In genomic region chr17:79393358-79394038, GRCh38 we compare ENCODE assay signal across 8 cellular contexts.
A peak's percentile ranks its signal among the peaks of the same experiment; 100 is the strongest.
DNase-seq lines count a peak whose midpoint lies in the region; ATAC-seq and TF ChIP-seq lines count a peak whose summit lies in the region.

No MANE protein-coding gene starts in this region.

- DNase-seq in LNCaP clone FGC (ENCODE audit: low read depth) (no peak), SHP77 (lab: John Stamatoyannopoulos, UW) (peak; percentile 65 to 71), activated gamma-delta T cell treated with Interleukin-2 at 50 U/mL for 16 hours (peak; percentile 59), foreskin keratinocyte (peak in 1 of 2 donors; percentile 15), nucleus accumbens (lab: John Stamatoyannopoulos, UW) (peak in 51 of 56 donors; percentile 9 to 88 (median 55)), thoracic aorta (ENCODE audit: low spot score) (peak; percentile 21)

- no peak overlapping the region for H3K27ac ChIP-seq in DOHH2 (ENCODE audit: low read depth, low read length)
- H3K27ac ChIP-seq in foreskin keratinocyte: no peak overlapping the region
- H3K27ac ChIP-seq in thoracic aorta: no peak overlapping the region

- H3K79me2 ChIP-seq in DOHH2 (ENCODE audit: control insufficient read depth, low read length): no peaks in the 10 kb centered on the region

- H3K27me3 ChIP-seq in DOHH2 (ENCODE audit: control insufficient read depth, low read length): 0 out of 2 replicates have a peak, but pooled peaks cover 4% of the 10 kb centered on the region
- H3K27me3 ChIP-seq in foreskin keratinocyte: peaks cover 59% of the 10 kb centered on the region
- no peaks in the 10 kb centered on the region for H3K27me3 ChIP-seq in thoracic aorta (replicated peaks; ENCODE audit: insufficient read depth)

- H3F3A ChIP-seq in DOHH2 (ENCODE audit: control insufficient read depth, insufficient read depth): no peaks in the 10 kb centered on the region

- no peak overlapping the region for H3K4me2 ChIP-seq in DOHH2 (ENCODE audit: low read length)

- 0 out of 2 replicates have a peak, but pooled peaks cover 3% of the 10 kb centered on the region for H4K20me1 ChIP-seq in DOHH2 (ENCODE audit: control insufficient read depth, insufficient read depth, low read depth, low read length)

- H3K4me3 ChIP-seq in DOHH2 (ENCODE audit: low read length) (no peak overlapping the region), LNCaP clone FGC (ENCODE audit: low read depth, low read length) (no peak overlapping the region), thoracic aorta (no peak overlapping the region)

- no peaks in the 10 kb centered on the region for H3K9me2 ChIP-seq in DOHH2 (replicated peaks; ENCODE audit: control insufficient read depth, low read length)

- TF ChIP-seq CTCF in DOHH2 (IDR thresholded peaks at IDR 0.05; ENCODE audit: low read depth, low read length, poor library complexity, severe bottlenecking) (peak; percentile 97), LNCaP clone FGC (IDR thresholded peaks at IDR 0.05; ENCODE audit: control insufficient read depth, extremely low read depth, insufficient read depth) (peak; percentile 99), foreskin keratinocyte (conservative IDR thresholded peaks at IDR 0.05) (peak; percentile 91), thoracic aorta (IDR thresholded peaks at IDR 0.05) (peak; percentile 94)

- no peaks in the 10 kb centered on the region for H3K4me1 ChIP-seq in DOHH2 (ENCODE audit: control insufficient read depth, low read length)
- H3K4me1 ChIP-seq in foreskin keratinocyte: no peaks in the 10 kb centered on the region
- H3K4me1 ChIP-seq in thoracic aorta (ENCODE audit: control insufficient read depth in 1 of 2, low read depth in 2 of 2): no peaks in the 10 kb centered on the region

- H3K36me3 ChIP-seq in DOHH2 (ENCODE audit: control insufficient read depth, low read length) (no peaks in the 10 kb centered on the region), thoracic aorta (no peaks in the 10 kb centered on the region)

- ATAC-seq in foreskin keratinocyte (peak; percentile 55), thoracic aorta (ENCODE audit: insufficient number of reproducible peaks, low FRiP score, low read depth) (peak; percentile 48), GM21381 (IDR thresholded peaks at IDR 0.05; ENCODE audit: unreplicated experiment) (no peak)

- H3K9me3 ChIP-seq in DOHH2 (ENCODE audit: control insufficient read depth, insufficient read depth, low read length): peaks cover 3% of the 10 kb centered on the region; the same call in 1 of the 2 replicates
- H3K9me3 ChIP-seq in thoracic aorta: no peaks in the 10 kb centered on the region
